Comparison of ENCODE assay signal across 29 cellular contexts in genomic region chr3:111799951-111800350, GRCh38.
"Had no signal": no experiment of that assay in that cellular context is flagged by ENCODE, and none has a peak within 500 bp of the region (broad histone marks: within the 10 kb centered on the region; RNA-seq: fewer than 3 reads in every experiment).

No MANE protein-coding gene starts in this region.

- H3K4me2 ChIP-seq: KMS-11 had no signal

- H3K9ac ChIP-seq: KMS-11 had no signal

- ATAC-seq: activated CD8-positive, alpha-beta memory T cell treated with anti-CD3 and anti-CD28 coated beads, Interleukin-2, amount 10 ng/mL, durations not matched to agents 7 days and 5 days; activated naive CD4-positive, alpha-beta T cell treated with anti-CD3 and anti-CD28 coated beads, Interleukin-2, amount 50 U/mL, for 72 hours; activated naive CD8-positive, alpha-beta T cell treated with anti-CD3 and anti-CD28 coated beads, Interleukin-2, amount 50 U/mL, for 24 hours; body of pancreas; T-helper 17 cell had no signal

- H3K27ac ChIP-seq: cardiac muscle cell, KMS-11 had no signal

- DNase-seq: activated B cell treated with CpG ODN at 0.5 μM for 24 hours; activated CD4-positive, alpha-beta T cell treated with anti-CD3 and anti-CD28 coated beads for 1 hour; activated CD4-positive, alpha-beta T cell treated with anti-CD3 and anti-CD28 coated beads, Interleukin-2, amount 10 ng/mL, durations not matched to agents 24 days and 14 days; activated CD4-positive, alpha-beta T cell treated with anti-CD3 and anti-CD28 coated beads, Interleukin-2, amount 50 U/mL, for 48 hours; activated CD8-positive, alpha-beta memory T cell treated with anti-CD3 and anti-CD28 coated beads, Interleukin-2, amount 10 ng/mL, durations not matched to agents 7 days and 5 days; activated effector memory CD4-positive, alpha-beta T cell treated with Interleukin-2 at 50 U/mL for 16 hours; activated naive CD4-positive, alpha-beta T cell; activated naive CD8-positive, alpha-beta T cell treated with anti-CD3 and anti-CD28 coated beads, Interleukin-2, amount 50 U/mL, for 24 hours; activated T-cell treated with anti-CD3 and anti-CD28 coated beads, Interleukin-2, amount 50 U/mL, for 24 hours; amniotic stem cell; body of pancreas; MG63; MV-4-11; NCI-H1092 treated with DMSO at 0.1 percent for 48 hours; NCI-H1417 treated with DMSO at 0.1 percent for 48 hours; NCI-H1694; NCI-H2029; NCI-H2107; NCI-H2171 treated with DMSO at 0.1 percent for 48 hours; NCI-H345; NCI-H510A; NCI-H69; SIG-M5; T-helper 17 cell; T-helper 9 cell had no signal

- H3K36me3 ChIP-seq: ascending aorta, cardiac muscle cell, MG63 had no signal

- H3K27me3 ChIP-seq: ascending aorta, body of pancreas, cardiac muscle cell, MG63 had no signal

- H3K9me3 ChIP-seq: ascending aorta, body of pancreas, MG63 had no signal

- H3K4me3 ChIP-seq: ascending aorta, body of pancreas, cardiac muscle cell, MG63 had no signal
